In genomic region chrX:20267599-20267923, GRCh38 we compare ENCODE assay signal across 2 cellular contexts.
TF ChIP-seq lines count a peak whose summit lies in the region.

No MANE protein-coding gene starts in this region.

TF ChIP-seq in H1, 55 proteins besides CTCF, POLR2A, EP300 and RAD21 (continued from another document):
- TF ChIP-seq E2F6 (IDR thresholded peaks at IDR 0.05) (no peak), CBX5 (IDR thresholded peaks at IDR 0.05; ENCODE audit: low read depth, low read length) (no peak), RBBP5 (IDR thresholded peaks at IDR 0.05; ENCODE audit: borderline replicate concordance, low read depth, low read length) (no peak), CREB1 (IDR thresholded peaks at IDR 0.05) (no peak)

TF ChIP-seq in neural cell, 6 proteins besides CTCF, POLR2A, EP300 and RAD21 (continued from another document):
- no peak for TF ChIP-seq REST (IDR thresholded peaks at IDR 0.05; ENCODE audit: borderline replicate concordance)
